Comparison of ENCODE assay signal across 8 cellular contexts in genomic region chr10:75401569-75402485, GRCh38. TPM values are rescaled to one million over a fixed set of nuclear protein-coding genes. Genes with fewer than 3 reads are reported as not detected.
DNase-seq lines count a peak whose midpoint lies in the region; ATAC-seq and TF ChIP-seq lines count a peak whose summit lies in the region.

A gene with protein sequence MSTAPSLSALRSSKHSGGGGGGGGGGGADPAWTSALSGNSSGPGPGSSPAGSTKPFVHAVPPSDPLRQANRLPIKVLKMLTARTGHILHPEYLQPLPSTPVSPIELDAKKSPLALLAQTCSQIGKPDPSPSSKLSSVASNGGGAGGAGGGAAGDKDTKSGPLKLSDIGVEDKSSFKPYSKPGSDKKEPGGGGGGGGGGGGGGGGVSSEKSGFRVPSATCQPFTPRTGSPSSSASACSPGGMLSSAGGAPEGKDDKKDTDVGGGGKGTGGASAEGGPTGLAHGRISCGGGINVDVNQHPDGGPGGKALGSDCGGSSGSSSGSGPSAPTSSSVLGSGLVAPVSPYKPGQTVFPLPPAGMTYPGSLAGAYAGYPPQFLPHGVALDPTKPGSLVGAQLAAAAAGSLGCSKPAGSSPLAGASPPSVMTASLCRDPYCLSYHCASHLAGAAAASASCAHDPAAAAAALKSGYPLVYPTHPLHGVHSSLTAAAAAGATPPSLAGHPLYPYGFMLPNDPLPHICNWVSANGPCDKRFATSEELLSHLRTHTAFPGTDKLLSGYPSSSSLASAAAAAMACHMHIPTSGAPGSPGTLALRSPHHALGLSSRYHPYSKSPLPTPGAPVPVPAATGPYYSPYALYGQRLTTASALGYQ (minus strand): TSS chr10:75401764. CDS start chr10:75401419, 345 bp downstream.

- peak within 1 kb of the TSS; percentile 85 to 100 (median 97) for H3K4me2 ChIP-seq in BLaER1 treated with 17β-estradiol and CSF1 and Interleukin-3, amounts not matched to agents 10 nM and 100 nM

- intact Hi-C loops in upper lobe of right lung (cut with DNase I) = no loop called here

- H3K4me1 Mint-ChIP-seq in activated T-cell treated with anti-CD3 and anti-CD28 coated beads, Interleukin-2, amount 50 U/mL, for 72 hours (ENCODE audit: low read depth) = peaks cover 34% of the 10 kb centered on the region
- peaks cover 24 to 38% (median 32%) of the 10 kb centered on the region in 3 donors for H3K4me1 Mint-ChIP-seq in naive B cell

- H3K36me3 ChIP-seq in BLaER1 treated with 17β-estradiol and CSF1 and Interleukin-3, amounts not matched to agents 10 nM and 100 nM = peaks cover 5 to 34% (median 10%) of the 10 kb centered on the region in 11 experiments; a peak in 15 of 22 replicates
- peaks cover 8% of the 10 kb centered on the region for H3K36me3 ChIP-seq in upper lobe of right lung

- H3K4me1 ChIP-seq in BLaER1 treated with 17β-estradiol and CSF1 and Interleukin-3, amounts not matched to agents 10 nM and 100 nM = peaks cover 19 to 38% (median 31%) of the 10 kb centered on the region in 10 experiments
- peaks cover 17% of the 10 kb centered on the region for H3K4me1 ChIP-seq in upper lobe of right lung

- peaks cover 63% of the 10 kb centered on the region for H3K27me3 Mint-ChIP-seq in activated T-cell treated with anti-CD3 and anti-CD28 coated beads, Interleukin-2, amount 50 U/mL, for 72 hours (ENCODE audit: low read depth)
- peaks cover 51 to 73% (median 59%) of the 10 kb centered on the region in 3 donors for H3K27me3 Mint-ChIP-seq in naive B cell

- peak; percentile 61 for ATAC-seq in HG03354 (IDR thresholded peaks at IDR 0.05; ENCODE audit: poor library complexity, severe bottlenecking, unreplicated experiment)
- ATAC-seq in activated T-cell treated with anti-CD3 and anti-CD28 coated beads, Interleukin-2, amount 50 U/mL, for 72 hours (replicated peaks in 1 of 2) = peak; percentile 73 to 74
- ATAC-seq in naive B cell (ENCODE audit: low read depth in 2 of 2) = peak; percentile 50 to 54
- ATAC-seq in upper lobe of right lung = peak; percentile 74

- H4K20me1 ChIP-seq in BLaER1 treated with 17β-estradiol and CSF1 and Interleukin-3, amounts not matched to agents 10 nM and 100 nM = peaks cover 8 to 52% (median 32%) of the 10 kb centered on the region in 11 experiments; a peak in 19 of 22 replicates

- H3K4me3 ChIP-seq in BLaER1 treated with 17β-estradiol and CSF1 and Interleukin-3, amounts not matched to agents 10 nM and 100 nM = peak within 1 kb of the TSS; percentile 72 to 99 (median 86)
- peak within 1 kb of the TSS; percentile 81 for H3K4me3 ChIP-seq in upper lobe of right lung

- peak; percentile 88 to 92 for DNase-seq in NCI-H446 (lab: John Stamatoyannopoulos, UW)
- DNase-seq in activated T-cell treated with anti-CD3 and anti-CD28 coated beads, Interleukin-2, amount 50 U/mL, for 72 hours = peak; percentile 82 to 83
- DNase-seq in fibroblast of the conjunctiva (ENCODE audit: low read depth) = peak; percentile 96
- no peak for DNase-seq in naive B cell
- peak; percentile 98 for DNase-seq in upper lobe of right lung

- peaks cover 0 to 32% (median 14%) of the 10 kb centered on the region in 11 experiments; a peak in 14 of 22 replicates for H3K9me3 ChIP-seq in BLaER1 treated with 17β-estradiol and CSF1 and Interleukin-3, amounts not matched to agents 10 nM and 100 nM (replicated peaks in 1 of 11)
- no peaks in the 10 kb centered on the region for H3K9me3 ChIP-seq in upper lobe of right lung

- H3K27ac Mint-ChIP-seq in activated T-cell treated with anti-CD3 and anti-CD28 coated beads, Interleukin-2, amount 50 U/mL, for 72 hours = no peak within 1 kb of the TSS
- H3K27ac Mint-ChIP-seq in naive B cell = peak within 1 kb of the TSS in 2 of 6 donors; percentile 3 to 51

- H3K9ac ChIP-seq in BLaER1 treated with 17β-estradiol and CSF1 and Interleukin-3, amounts not matched to agents 10 nM and 100 nM = peak within 1 kb of the TSS; percentile 66 to 91 (median 80)

- H3K9me3 Mint-ChIP-seq in activated T-cell treated with anti-CD3 and anti-CD28 coated beads, Interleukin-2, amount 50 U/mL, for 72 hours = no peaks in the 10 kb centered on the region
- peaks cover 2 to 7% (median 5%) of the 10 kb centered on the region in 7 donors for H3K9me3 Mint-ChIP-seq in naive B cell

- TF ChIP-seq POLR2A in GM18951 (IDR thresholded peaks at IDR 0.05; ENCODE audit: extremely low read depth, insufficient read depth, insufficient read length) = peak; percentile 95

- peaks cover 2 to 3% of the 10 kb centered on the region in 2 donors for H3K36me3 Mint-ChIP-seq in activated T-cell treated with anti-CD3 and anti-CD28 coated beads, Interleukin-2, amount 50 U/mL, for 72 hours (ENCODE audit: insufficient read depth in 2 of 2)
- peaks cover 4 to 25% of the 10 kb centered on the region in 2 donors for H3K36me3 Mint-ChIP-seq in naive B cell

- peaks cover 43 to 76% (median 65%) of the 10 kb centered on the region in 11 experiments for H3K27me3 ChIP-seq in BLaER1 treated with 17β-estradiol and CSF1 and Interleukin-3, amounts not matched to agents 10 nM and 100 nM
- peaks cover 7% of the 10 kb centered on the region for H3K27me3 ChIP-seq in upper lobe of right lung

- peak within 1 kb of the TSS; percentile 21 to 93 (median 68); a peak in 21 of 22 replicates for H3K27ac ChIP-seq in BLaER1 treated with 17β-estradiol and CSF1 and Interleukin-3, amounts not matched to agents 10 nM and 100 nM
- peak within 1 kb of the TSS; percentile 96 for H3K27ac ChIP-seq in upper lobe of right lung

- in situ Hi-C loops in GM18951 (cut with MboI; ENCODE audit: low sequenced_read_pairs, unreplicated experiment) = no loop called here

- H3K4me3 Mint-ChIP-seq in activated T-cell treated with anti-CD3 and anti-CD28 coated beads, Interleukin-2, amount 50 U/mL, for 72 hours = peak within 1 kb of the TSS; percentile 79 to 91
- H3K4me3 Mint-ChIP-seq in naive B cell = peak within 1 kb of the TSS; percentile 78 to 94 (median 88)

- no peak for TF ChIP-seq CTCF in upper lobe of right lung (IDR thresholded peaks at IDR 0.05)

RNA-seq across cellular contexts. Expression of the gene that starts here (rescaled TPM):
- 1 to 10 TPM in 1 of 2 donors, under 1 TPM in 1; 0.50 to 1.3 TPM for total RNA-seq in activated T-cell treated with anti-CD3 and anti-CD28 coated beads, Interleukin-2, amount 50 U/mL, for 72 hours
- polyA plus RNA-seq in naive B cell (ENCODE audit: low read depth in 6 of 6) = not detected
- 36.2 TPM for total RNA-seq in upper lobe of right lung

Comparison
In these comparisons a context has a peak if more than half of its experiments do, and no peak if none do; other contexts are left out.
1. RNA of the gene that starts here (total RNA-seq): 36.2 TPM in upper lobe of right lung (single experiment); 0.50 to 1.3 TPM in activated T-cell treated with anti-CD3 and anti-CD28 coated beads, Interleukin-2, amount 50 U/mL, for 72 hours; every median in the first group is over 10 times any median in the second.
2. Peak in ATAC-seq in naive B cell; RNA of the gene not detected or under 1 TPM.
3. Peak in every context shown above with its lines, with median percentiles within 50 percentile points of each other: ATAC-seq.